25 cellular contexts compared by ENCODE assay signal in the genomic region with DNA sequence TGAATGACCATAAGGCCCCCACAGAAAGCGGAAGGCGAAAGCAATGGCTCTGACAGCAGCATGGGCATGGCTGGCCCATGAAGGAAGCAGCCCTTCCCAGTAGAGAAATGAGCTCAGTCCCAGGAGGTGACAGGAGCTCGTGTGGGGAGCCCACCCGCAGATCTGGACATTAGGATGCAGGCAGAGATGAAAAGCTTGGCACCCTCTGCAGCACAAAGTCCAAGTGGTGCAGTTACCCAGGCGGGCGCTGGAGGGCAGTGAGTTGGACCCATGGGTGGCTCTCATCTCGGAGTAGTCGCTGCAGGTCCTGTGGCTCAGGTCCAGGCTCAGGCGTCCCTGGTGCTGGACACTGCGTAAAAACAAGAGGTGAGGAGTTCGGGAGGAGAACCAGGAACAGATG.
"Had no signal": no experiment of that assay in that cellular context is flagged by ENCODE, and none has a peak within 500 bp of the region (broad histone marks: within the 10 kb centered on the region; RNA-seq: fewer than 3 reads in every experiment).

No MANE protein-coding gene starts in this region.

- H3K27me3 Mint-ChIP-seq: effector memory CD8-positive, alpha-beta T cell; naive thymus-derived CD8-positive, alpha-beta T cell; stimulated activated memory B cell treated with anti-CD40 and anti-IgM and Interleukin-4, amounts not matched to agents 10 μg/mL and 1 μg/mL and 100 μg/mL, for 72 hours had no signal

- H3K36me3 Mint-ChIP-seq: naive thymus-derived CD8-positive, alpha-beta T cell; stimulated activated memory B cell treated with anti-CD40 and anti-IgM and Interleukin-4, amounts not matched to agents 10 μg/mL and 1 μg/mL and 100 μg/mL, for 72 hours had no signal

- H3K4me3 Mint-ChIP-seq: effector memory CD8-positive, alpha-beta T cell; naive thymus-derived CD8-positive, alpha-beta T cell; stimulated activated memory B cell treated with anti-CD40 and anti-IgM and Interleukin-4, amounts not matched to agents 10 μg/mL and 1 μg/mL and 100 μg/mL, for 72 hours had no signal

- H3K4me3 ChIP-seq: gastrocnemius medialis, left lung, psoas muscle, skin epidermis, spleen, testis, tibial artery, upper lobe of left lung had no signal

- ATAC-seq: effector memory CD8-positive, alpha-beta T cell; esophagus mucosa; gastrocnemius medialis; left lung; naive thymus-derived CD8-positive, alpha-beta T cell; psoas muscle; right cardiac atrium; stimulated activated memory B cell treated with anti-CD40 and anti-IgM and Interleukin-4, amounts not matched to agents 10 μg/mL and 1 μg/mL and 100 μg/mL, for 72 hours; stimulated activated naive CD8-positive, alpha-beta T cell treated with anti-CD3 and anti-CD28 coated beads, Interleukin-15, Interleukin-2, amounts not matched to agents 100 U/mL and 50 U/mL, for 24 hours had no signal

- H2AFZ ChIP-seq: parathyroid adenoma had no signal

- H3K9me3 ChIP-seq: gastrocnemius medialis, left lung, psoas muscle, spleen, testis, tibial artery, upper lobe of left lung had no signal

- H3K4me1 ChIP-seq: gastrocnemius medialis, left lung, parathyroid adenoma, psoas muscle, spleen, testis, tibial artery, upper lobe of left lung had no signal

- H3K9ac ChIP-seq: parathyroid adenoma had no signal

- H3K27me3 ChIP-seq: gastrocnemius medialis, left lung, spleen, testis, tibial artery, upper lobe of left lung had no signal

- H3K27ac Mint-ChIP-seq: stimulated activated memory B cell treated with anti-CD40 and anti-IgM and Interleukin-4, amounts not matched to agents 10 μg/mL and 1 μg/mL and 100 μg/mL, for 72 hours had no signal

- H3K9me3 Mint-ChIP-seq: effector memory CD8-positive, alpha-beta T cell; naive thymus-derived CD8-positive, alpha-beta T cell; stimulated activated memory B cell treated with anti-CD40 and anti-IgM and Interleukin-4, amounts not matched to agents 10 μg/mL and 1 μg/mL and 100 μg/mL, for 72 hours had no signal

- DNase-seq: cortex of kidney; effector memory CD8-positive, alpha-beta T cell; foreskin fibroblast; gastrocnemius medialis; head of caudate nucleus; mammary epithelial cell; mesendoderm; naive thymus-derived CD8-positive, alpha-beta T cell; spleen; stimulated activated CD4-positive, alpha-beta T cell treated with anti-CD3 and anti-CD28 coated beads, Interleukin-4, amount 100 ng/mL, for 4 hours; stimulated activated naive CD8-positive, alpha-beta T cell treated with anti-CD3 and anti-CD28 coated beads, Interleukin-15, Interleukin-2, amounts not matched to agents 100 U/mL and 50 U/mL, for 24 hours; substantia nigra; testis; tibial artery; upper lobe of left lung had no signal

- H3K27ac ChIP-seq: gastrocnemius medialis, left lung, parathyroid adenoma, psoas muscle, skin epidermis, spleen, testis, tibial artery, upper lobe of left lung had no signal

- FAIRE-seq: endometrium, keratinocyte, urothelium cell line had no signal

- H3K4me1 Mint-ChIP-seq: stimulated activated memory B cell treated with anti-CD40 and anti-IgM and Interleukin-4, amounts not matched to agents 10 μg/mL and 1 μg/mL and 100 μg/mL, for 72 hours had no signal
